28 cellular contexts compared by ENCODE assay signal in genomic region chr5:95223859-95224258, GRCh38.
DNase-seq lines count a peak whose midpoint lies in the region; FAIRE-seq and TF ChIP-seq lines count a peak whose summit lies in the region.
"Had no signal": no experiment of that assay in that cellular context is flagged by ENCODE, and none has a peak within 500 bp of the region (broad histone marks: within the 10 kb centered on the region; RNA-seq: fewer than 3 reads in every experiment).

No MANE protein-coding gene starts in this region.

- no peaks in the 10 kb centered on the region for H3K9me2 ChIP-seq in PC-9 (ENCODE audit: insufficient read depth)

- H3K36me3 ChIP-seq in endothelial cell of umbilical vein (ENCODE audit: control insufficient read depth in 2 of 2, extremely low read depth in 1 of 2, insufficient read depth in 2 of 2, low read length in 2 of 2) (no peaks in the 10 kb centered on the region), PC-9 (ENCODE audit: low read depth) (no peaks in the 10 kb centered on the region)
- H3K36me3 ChIP-seq: BE2C, BLaER1 had no signal

- dilution Hi-C loops in endothelial cell of umbilical vein (cut with MboI; ENCODE audit: extremely low pct_ligation_motif_present, low sequenced_read_pairs): no loop called here

- no peaks in the 10 kb centered on the region for H4K20me1 ChIP-seq in endothelial cell of umbilical vein (replicated peaks; ENCODE audit: control insufficient read depth, extremely low read depth, insufficient read depth, low read length)
- no peaks in the 10 kb centered on the region for H4K20me1 ChIP-seq in PC-9 (ENCODE audit: insufficient read depth)
- H4K20me1 ChIP-seq: BLaER1 had no signal

- TF ChIP-seq CTCF in endothelial cell of umbilical vein (IDR thresholded peaks at IDR 0.05; ENCODE audit: extremely low read depth in 1 of 2, insufficient read depth in 1 of 2, low read depth in 1 of 2, low read length in 2 of 2) (no peak), PC-9 (conservative IDR thresholded peaks at IDR 0.05) (no peak)

- H3K4me1 ChIP-seq in endothelial cell of umbilical vein (ENCODE audit: control insufficient read depth, extremely low read depth, insufficient read depth, low read length) (peaks cover 11% of the 10 kb centered on the region), PC-9 (replicated peaks; ENCODE audit: insufficient read depth) (no peaks in the 10 kb centered on the region)
- H3K4me1 ChIP-seq: BE2C, BLaER1 had no signal

- H3K4me2 ChIP-seq in endothelial cell of umbilical vein (ENCODE audit: insufficient read depth, low read length): no peak overlapping the region
- H3K4me2 ChIP-seq in PC-9: no peak overlapping the region
- H3K4me2 ChIP-seq: BLaER1 had no signal

- BruUV-seq in endothelial cell of umbilical vein (replicated peaks; lab: Mats Ljungman, UMichigan) (no TSS peak), PC-9 (replicated peaks; lab: Mats Ljungman, UMichigan) (no TSS peak)

- H3K27me3 ChIP-seq in endothelial cell of umbilical vein (ENCODE audit: control insufficient read depth in 2 of 2, insufficient read depth in 2 of 2, low read length in 2 of 2) (no peaks in the 10 kb centered on the region), PC-9 (ENCODE audit: insufficient read depth, low read depth) (no peaks in the 10 kb centered on the region)
- H3K27me3 ChIP-seq: BE2C, BLaER1 had no signal

- H3K4me3 ChIP-seq in endothelial cell of umbilical vein (replicated peaks in 1 of 3; ENCODE audit: insufficient read depth in 1 of 3, low read depth in 1 of 3, low read length in 3 of 3) (no peak overlapping the region), PC-9 (no peak overlapping the region)
- H3K4me3 ChIP-seq: BLaER1, GM12878 had no signal

- DNase-seq in brain pericyte (ENCODE audit: low read depth, low spot score) (peak; percentile 43), dermis microvascular lymphatic vessel endothelial cell (ENCODE audit: low read depth in 2 of 2) (peak; percentile 21 to 86), endothelial cell of umbilical vein (ENCODE audit: low read depth, low spot score) (peak; percentile 74), smooth muscle cell of the brain vasculature (ENCODE audit: low read depth, low spot score) (peak; percentile 54), cerebellar nuclear complex (lab: John Stamatoyannopoulos, UW) (no peak), NCI-H2196 treated with DMSO at 0.1 percent for 48 hours (lab: John Stamatoyannopoulos, UW; ENCODE audit: unreplicated experiment) (no peak), PC-9 (no peak)
- DNase-seq in activated T-cell treated with anti-CD3 and anti-CD28 coated beads, Interleukin-2, amount 50 U/mL, for 1 hour: no peak
- DNase-seq: 8988T; ACHN; BE2C; C1 segment of cervical spinal cord; CD4-positive, alpha-beta memory T cell; CD4-positive, CD25-positive, alpha-beta regulatory T cell; CD8-positive, alpha-beta memory T cell; COR-L47; DMS 273 treated with DMSO at 0.1 percent for 48 hours; DMS153; DMS53; DMS79; DND-41; EL; GDM1 had no signal

- intact Hi-C loops in endothelial cell of umbilical vein (cut with micrococcal nuclease) (no loop called here), PC-9 (cut with micrococcal nuclease; ENCODE audit: unreplicated experiment) (no loop called here)

- H3K79me2 ChIP-seq in endothelial cell of umbilical vein (ENCODE audit: control insufficient read depth, insufficient read depth, low read length): no peaks in the 10 kb centered on the region
- H3K79me2 ChIP-seq in PC-9 (ENCODE audit: low read depth): no peaks in the 10 kb centered on the region

- H3K9ac ChIP-seq in endothelial cell of umbilical vein (replicated peaks; ENCODE audit: extremely low read depth, insufficient read depth, low read length): peak overlapping the region; percentile 30
- H3K9ac ChIP-seq: BLaER1 had no signal

- H3F3A ChIP-seq in PC-9 (ENCODE audit: insufficient read depth, low read depth): no peaks in the 10 kb centered on the region

- H3K27ac ChIP-seq in endothelial cell of umbilical vein (ENCODE audit: insufficient read depth, low read depth, low read length) (peak overlapping the region; percentile 57), PC-9 (no peak overlapping the region)
- H3K27ac ChIP-seq: BLaER1 had no signal

- peak overlapping the region; percentile 13 for H2AFZ ChIP-seq in endothelial cell of umbilical vein (ENCODE audit: low read depth, low read length)
- H2AFZ ChIP-seq in PC-9: no peak overlapping the region

- TF ChIP-seq POLR2A in endothelial cell of umbilical vein (IDR thresholded peaks at IDR 0.05; ENCODE audit: low read depth, low read length): no peak

- CTCF ChIA-PET in endothelial cell of umbilical vein (lab: Charles Lee) (interaction anchor here (1.5 kb wide), 1 partner anchor 46 kb away, joined by 3 read pairs; no protein-coding TSS in a partner anchor), PC-9 (lab: Charles Lee) (no interaction called here)

- H3K9me1 ChIP-seq in endothelial cell of umbilical vein (replicated peaks; ENCODE audit: control insufficient read depth, extremely low read depth, insufficient read depth, low read length): no peaks in the 10 kb centered on the region

- no peaks in the 10 kb centered on the region for H3K9me3 ChIP-seq in endothelial cell of umbilical vein (replicated peaks; ENCODE audit: control insufficient read depth, insufficient read depth, low read length)
- H3K9me3 ChIP-seq in PC-9 (ENCODE audit: insufficient read depth, low read depth): no peaks in the 10 kb centered on the region
- H3K9me3 ChIP-seq: BE2C, BLaER1 had no signal

- peak; percentile 12 for FAIRE-seq in endothelial cell of umbilical vein (lab: Jason Lieb, UNC)
- FAIRE-seq: A204.1, GM12878, GM12892, GM19239 had no signal

- POLR2A ChIA-PET in endothelial cell of umbilical vein (lab: Charles Lee) (no interaction called here), PC-9 (lab: Charles Lee; ENCODE audit: unreplicated experiment) (no interaction called here)

TF ChIP-seq in endothelial cell of umbilical vein, 7 proteins besides CTCF, POLR2A, EP300 and RAD21:
- TF ChIP-seq EZH2 (IDR thresholded peaks at IDR 0.05; ENCODE audit: borderline replicate concordance, low read depth, low read length, severe bottlenecking): no peak
- TF ChIP-seq JUN (IDR thresholded peaks at IDR 0.05; ENCODE audit: borderline replicate concordance, insufficient read depth, insufficient read length, low read depth): peak; percentile 45
- no peak for TF ChIP-seq GATA2 (IDR thresholded peaks at IDR 0.05; ENCODE audit: insufficient read depth, insufficient read length, low read depth, low read length)
- TF ChIP-seq, protein P1, sequence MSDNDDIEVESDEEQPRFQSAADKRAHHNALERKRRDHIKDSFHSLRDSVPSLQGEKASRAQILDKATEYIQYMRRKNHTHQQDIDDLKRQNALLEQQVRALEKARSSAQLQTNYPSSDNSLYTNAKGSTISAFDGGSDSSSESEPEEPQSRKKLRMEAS (IDR thresholded peaks at IDR 0.05; ENCODE audit: insufficient read depth, insufficient read length): no peak

Comparison
In these comparisons a context has a peak if more than half of its experiments do, and no peak if none do; other contexts are left out.
1. DNase-seq: peak in brain pericyte (single experiment), dermis microvascular lymphatic vessel endothelial cell (2 of 2), endothelial cell of umbilical vein (single experiment) and smooth muscle cell of the brain vasculature (single experiment); none in cerebellar nuclear complex (0 of 2), NCI-H2196 treated with DMSO at 0.1 percent for 48 hours (single experiment), PC-9 (0 of 2) and activated T-cell treated with anti-CD3 and anti-CD28 coated beads, Interleukin-2, amount 50 U/mL, for 1 hour (single experiment).